14 cellular contexts compared by ENCODE assay signal in genomic region chrX:3124041-3124440, GRCh38.
"Had no signal": no experiment of that assay in that cellular context is flagged by ENCODE, and none has a peak within 500 bp of the region (broad histone marks: within the 10 kb centered on the region; RNA-seq: fewer than 3 reads in every experiment).

No MANE protein-coding gene starts in this region.

- DNase-seq: effector CD4-positive, alpha-beta T cell; endodermal cell; erythroblast; heart left ventricle; hippocampal formation; kidney glomerular epithelial cell; mesendoderm; naive thymus-derived CD8-positive, alpha-beta T cell; posterior cingulate gyrus; stimulated activated CD4-positive, alpha-beta T cell treated with anti-CD3 and anti-CD28 coated beads, Interleukin-2, amount 100 ng/mL, for 48 hours; stimulated activated naive CD4-positive, alpha-beta T cell treated with Interleukin-2 at 50 U/mL for 16 hours; trophoblast cell had no signal

- H3K4me3 Mint-ChIP-seq: endodermal cell; naive thymus-derived CD8-positive, alpha-beta T cell had no signal

- H3K4me1 ChIP-seq: heart left ventricle had no signal

- H3K4me1 Mint-ChIP-seq: naive thymus-derived CD8-positive, alpha-beta T cell had no signal

- H3K36me3 Mint-ChIP-seq: naive thymus-derived CD8-positive, alpha-beta T cell had no signal

- H3K36me3 ChIP-seq: heart left ventricle had no signal

- H3K27ac Mint-ChIP-seq: endodermal cell had no signal

- H3K27ac ChIP-seq: coronary artery, heart left ventricle had no signal

- ATAC-seq: heart left ventricle; naive thymus-derived CD8-positive, alpha-beta T cell had no signal

- H3K4me2 ChIP-seq: smooth muscle cell had no signal

- H3K9me3 ChIP-seq: heart left ventricle had no signal

- H3K27me3 ChIP-seq: heart left ventricle had no signal

- H3K4me3 ChIP-seq: coronary artery, heart left ventricle, smooth muscle cell had no signal
